7 cellular contexts compared by ENCODE assay signal in genomic region chr15:71730277-71731144, GRCh38.
DNase-seq lines count a peak whose midpoint lies in the region; ATAC-seq, FAIRE-seq and TF ChIP-seq lines count a peak whose summit lies in the region.

No MANE protein-coding gene starts in this region.

- H3K9me3 Mint-ChIP-seq in activated naive CD8-positive, alpha-beta T cell treated with anti-CD3 and anti-CD28 coated beads, Interleukin-2, amount 50 U/mL, for 24 hours, result no peaks in the 10 kb centered on the region

- H3K9me3 ChIP-seq in right cardiac atrium (ENCODE audit: control insufficient read depth, low read length), result no peaks in the 10 kb centered on the region
- H3K9me3 ChIP-seq in small intestine (ENCODE audit: control insufficient read depth, low read depth), result no peaks in the 10 kb centered on the region

- H3K4me3 ChIP-seq in right cardiac atrium (ENCODE audit: low read length) (no peak overlapping the region), small intestine (ENCODE audit: low read depth in 1 of 2, low read length in 2 of 2) (no peak overlapping the region)

- no peaks in the 10 kb centered on the region for H3K36me3 ChIP-seq in small intestine (ENCODE audit: control insufficient read depth in 2 of 2, insufficient read depth in 2 of 2, low read length in 2 of 2)

- DNase-seq in D721Med (ENCODE audit: insufficient read length, low spot score), result peak; percentile 38
- peak; percentile 16 for DNase-seq in NCI-H748 treated with DMSO at 0.1 percent for 48 hours (lab: John Stamatoyannopoulos, UW)
- peak; percentile 10 for DNase-seq in activated naive CD8-positive, alpha-beta T cell treated with anti-CD3 and anti-CD28 coated beads, Interleukin-2, amount 50 U/mL, for 24 hours
- peak in 2 of 3 donors; percentile 41 to 72 for DNase-seq in right cardiac atrium
- peak; percentile 62 for DNase-seq in small intestine

- WGBS in right cardiac atrium, result 44% methylated on average over 15 of the region's 15 CpGs
- 43 to 46% (median 44%) methylated on average over 15 of the region's 15 CpGs for WGBS in small intestine, 3 donors

- H3K27me3 ChIP-seq in right cardiac atrium (ENCODE audit: control insufficient read depth, insufficient read depth) (no peaks in the 10 kb centered on the region), small intestine (ENCODE audit: control insufficient read depth in 2 of 2, insufficient read depth in 2 of 2, low read length in 2 of 2) (no peaks in the 10 kb centered on the region)

- H3K27ac ChIP-seq in right cardiac atrium (ENCODE audit: low read length), result no peak overlapping the region
- no peak overlapping the region for H3K27ac ChIP-seq in small intestine (ENCODE audit: low read depth in 1 of 2, low read length in 1 of 2)

- peak; percentile 85 for TF ChIP-seq CTCF in D721Med (IDR thresholded peaks at IDR 0.05; ENCODE audit: insufficient read depth, missing control alignments)

- intact Hi-C loops in right cardiac atrium (cut with DNase I), result loop anchor here (5.0 kb wide), 3 partner anchors 153 to 283 kb away; no protein-coding TSS in a partner anchor

- peak; percentile 86 for FAIRE-seq in D721Med (lab: Jason Lieb, UNC)
- FAIRE-seq in small intestine (lab: Jason Lieb, UNC), result no peak

- H3K4me3 Mint-ChIP-seq in activated naive CD8-positive, alpha-beta T cell treated with anti-CD3 and anti-CD28 coated beads, Interleukin-2, amount 50 U/mL, for 24 hours, result no peak overlapping the region

- no peaks in the 10 kb centered on the region for H3K4me1 Mint-ChIP-seq in activated naive CD8-positive, alpha-beta T cell treated with anti-CD3 and anti-CD28 coated beads, Interleukin-2, amount 50 U/mL, for 24 hours

- H3K27me3 Mint-ChIP-seq in activated naive CD8-positive, alpha-beta T cell treated with anti-CD3 and anti-CD28 coated beads, Interleukin-2, amount 50 U/mL, for 24 hours, result peaks cover 9% of the 10 kb centered on the region

- no peaks in the 10 kb centered on the region for H3K4me1 ChIP-seq in right cardiac atrium (ENCODE audit: control insufficient read depth, insufficient read depth, low read length)
- H3K4me1 ChIP-seq in small intestine (ENCODE audit: control insufficient read depth in 2 of 2, insufficient read depth in 1 of 2, low read depth in 1 of 2, low read length in 1 of 2), result peaks cover 2 to 10% of the 10 kb centered on the region in 2 donors

- H3K27ac Mint-ChIP-seq in activated naive CD8-positive, alpha-beta T cell treated with anti-CD3 and anti-CD28 coated beads, Interleukin-2, amount 50 U/mL, for 24 hours, result no peak overlapping the region

- peak; percentile 56 for ATAC-seq in GM21786 (IDR thresholded peaks at IDR 0.05; ENCODE audit: unreplicated experiment)
- ATAC-seq in activated naive CD8-positive, alpha-beta T cell treated with anti-CD3 and anti-CD28 coated beads, Interleukin-2, amount 50 U/mL, for 24 hours, result peak; percentile 75
- peak; percentile 86 for ATAC-seq in right cardiac atrium
- ATAC-seq in HG02588 (IDR thresholded peaks at IDR 0.05; ENCODE audit: unreplicated experiment), result no peak

- no peaks in the 10 kb centered on the region for H3K36me3 Mint-ChIP-seq in activated naive CD8-positive, alpha-beta T cell treated with anti-CD3 and anti-CD28 coated beads, Interleukin-2, amount 50 U/mL, for 24 hours (ENCODE audit: low read depth)

Comparison
In these comparisons a context has a peak if more than half of its experiments do, and no peak if none do; other contexts are left out.
1. DNase-seq: peak in every context shown above with its lines; median percentile 62 in small intestine; 56 in right cardiac atrium; 38 in D721Med; 16 in NCI-H748 treated with DMSO at 0.1 percent for 48 hours; 10 in activated naive CD8-positive, alpha-beta T cell treated with anti-CD3 and anti-CD28 coated beads, Interleukin-2, amount 50 U/mL, for 24 hours.